In the genomic region with DNA sequence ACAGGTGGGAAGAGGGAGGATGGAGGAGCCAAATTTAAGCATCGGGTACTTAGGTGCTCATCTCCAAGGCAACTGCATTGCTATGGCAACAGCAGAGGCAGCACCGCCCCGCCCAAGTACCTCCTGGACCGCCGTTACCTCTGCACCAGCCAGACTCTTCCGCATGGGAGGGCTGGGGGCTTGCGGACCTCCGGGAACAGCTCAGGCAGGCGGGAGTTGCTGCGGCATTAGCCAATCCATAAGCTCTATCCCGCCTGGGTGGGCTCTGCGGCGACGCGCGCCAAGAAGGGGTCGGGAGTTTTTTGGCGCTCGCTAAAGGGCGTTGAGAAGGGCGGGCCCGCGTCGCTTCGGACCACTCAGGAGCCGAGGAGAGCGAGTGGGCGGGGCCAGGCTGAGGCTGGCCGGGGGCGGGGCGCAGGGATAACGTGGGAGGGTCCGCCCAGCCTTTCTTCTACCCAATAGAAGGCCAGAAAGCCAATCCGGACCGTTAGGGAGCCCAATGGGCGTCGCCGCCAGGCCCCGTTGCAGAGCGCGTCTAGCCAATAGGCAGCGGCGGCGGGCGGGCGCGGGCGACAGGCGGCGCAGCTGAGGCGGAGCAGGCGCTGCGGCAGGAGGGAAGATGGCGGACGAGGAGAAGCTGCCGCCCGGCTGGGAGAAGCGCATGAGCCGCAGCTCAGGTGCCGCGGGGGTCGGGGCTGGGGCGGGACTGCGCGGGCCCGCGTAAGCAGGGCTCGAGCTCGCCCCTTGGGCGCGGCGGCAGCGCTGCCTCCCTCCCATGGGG, we compare ENCODE assay signal across 8 cellular contexts. TPM values are rescaled to one million over a fixed set of nuclear protein-coding genes. Genes with fewer than 3 reads are reported as not detected.
A peak's percentile ranks its signal among the peaks of the same experiment; 100 is the strongest.
DNase-seq lines count a peak whose midpoint lies in the region; ATAC-seq and TF ChIP-seq lines count a peak whose summit lies in the region.

A gene (plus strand): TSS at position 593 of the 781 bp plus-strand sequence. CDS start 27 bp downstream, at position 620.

- ATAC-seq in GM19328 (IDR thresholded peaks at IDR 0.05; ENCODE audit: unreplicated experiment) (peak; percentile 97), HG03520 (IDR thresholded peaks at IDR 0.05; ENCODE audit: unreplicated experiment) (peak; percentile 94)

- no peak; the same call in 1 of the 2 replicates for TF ChIP-seq CTCF in C4-2B (conservative IDR thresholded peaks at IDR 0.05)

- H3K4me3 Mint-ChIP-seq in activated CD4-positive, alpha-beta T cell treated with anti-CD3 and anti-CD28 coated beads, Interleukin-2, amount 10 ng/mL, durations not matched to agents 7 days and 5 days, result peak within 1 kb of the TSS; percentile 93

- POLR2A ChIA-PET in activated CD4-positive, alpha-beta T cell treated with anti-CD3 and anti-CD28 coated beads, Interleukin-2, amount 10 ng/mL, durations not matched to agents 7 days and 5 days (lab: Charles Lee), result no interaction called here

- H3K36me3 Mint-ChIP-seq in activated CD4-positive, alpha-beta T cell treated with anti-CD3 and anti-CD28 coated beads, Interleukin-2, amount 10 ng/mL, durations not matched to agents 7 days and 5 days (ENCODE audit: low read depth), result peaks cover 21% of the 10 kb centered on the region

- H3K9me3 Mint-ChIP-seq in activated CD4-positive, alpha-beta T cell treated with anti-CD3 and anti-CD28 coated beads, Interleukin-2, amount 10 ng/mL, durations not matched to agents 7 days and 5 days, result no peaks in the 10 kb centered on the region

- DNase-seq in NCI-H69 (lab: John Stamatoyannopoulos, UW) (peak; percentile 100), cortex of kidney (lab: John Stamatoyannopoulos, UW) (peak; percentile 80), left kidney (ENCODE audit: low read depth, low spot score) (peak; percentile 100)
- peak; percentile 99 for DNase-seq in activated CD4-positive, alpha-beta T cell treated with anti-CD3 and anti-CD28 coated beads, Interleukin-2, amount 10 ng/mL, durations not matched to agents 7 days and 5 days
- DNase-seq in stimulated activated CD4-positive, alpha-beta T cell treated with anti-CD3 and anti-CD28 coated beads, Interleukin-2, amount 100 ng/mL, for 24 hours, result peak; percentile 99

- H3K27ac Mint-ChIP-seq in activated CD4-positive, alpha-beta T cell treated with anti-CD3 and anti-CD28 coated beads, Interleukin-2, amount 10 ng/mL, durations not matched to agents 7 days and 5 days, result peak within 1 kb of the TSS; percentile 92

- no peaks in the 10 kb centered on the region for H3K27me3 Mint-ChIP-seq in activated CD4-positive, alpha-beta T cell treated with anti-CD3 and anti-CD28 coated beads, Interleukin-2, amount 10 ng/mL, durations not matched to agents 7 days and 5 days

- CTCF ChIA-PET in activated CD4-positive, alpha-beta T cell treated with anti-CD3 and anti-CD28 coated beads, Interleukin-2, amount 10 ng/mL, durations not matched to agents 7 days and 5 days (lab: Charles Lee), result interaction anchor here (0.7 to 1.6 kb wide), 2 partner anchors 11 to 33 kb away, joined by 4 to 5 read pairs; no protein-coding TSS in a partner anchor

- H3K27ac ChIP-seq in C4-2B, result peak within 1 kb of the TSS; percentile 81

- H3K4me1 Mint-ChIP-seq in activated CD4-positive, alpha-beta T cell treated with anti-CD3 and anti-CD28 coated beads, Interleukin-2, amount 10 ng/mL, durations not matched to agents 7 days and 5 days, result peaks cover 29% of the 10 kb centered on the region

RNA-seq across cellular contexts. Expression of the gene that starts here (rescaled TPM):
- 10 to 100 TPM; 87.1 to 92.5 TPM for total RNA-seq in activated CD4-positive, alpha-beta T cell treated with anti-CD3 and anti-CD28 coated beads, Interleukin-2, amount 10 ng/mL, durations not matched to agents 7 days and 5 days

Comparison
In these comparisons a context has a peak if more than half of its experiments do, and no peak if none do; other contexts are left out.
1. Peak in every context shown above with its lines: DNase-seq, ATAC-seq and H3K27ac ChIP-seq.